19 cellular contexts compared by ENCODE assay signal in genomic region chr3:186035277-186035676, GRCh38.
DNase-seq lines count a peak whose midpoint lies in the region; ATAC-seq and TF ChIP-seq lines count a peak whose summit lies in the region.
"Had no signal": no experiment of that assay in that cellular context is flagged by ENCODE, and none has a peak within 500 bp of the region (broad histone marks: within the 10 kb centered on the region; RNA-seq: fewer than 3 reads in every experiment).

No MANE protein-coding gene starts in this region.

- peaks cover 2% of the 10 kb centered on the region for H3K36me3 Mint-ChIP-seq in chondrocyte (ENCODE audit: low read depth)
- H3K36me3 Mint-ChIP-seq: stimulated activated naive B cell treated with anti-CD40 and anti-IgM and Interleukin-4, amounts not matched to agents 10 μg/mL and 1 μg/mL and 100 μg/mL, for 72 hours; type B pancreatic cell had no signal

- no peak overlapping the region for H3K4me3 ChIP-seq in AG10803 (ENCODE audit: low read length)
- H3K4me3 ChIP-seq: dorsolateral prefrontal cortex, hepatocyte had no signal

- peak; percentile 27 for DNase-seq in AG10803 (ENCODE audit: low read depth)
- peak; percentile 21 for DNase-seq in KBM-7
- peak; percentile 35 for DNase-seq in SIG-M5 (lab: John Stamatoyannopoulos, UW)
- DNase-seq in fibroblast of peridontal ligament (ENCODE audit: extremely low read depth), result peak; percentile 20
- DNase-seq in NCI-H1092 treated with DMSO at 0.1 percent for 48 hours (lab: John Stamatoyannopoulos, UW), result no peak
- no peak for DNase-seq in chondrocyte (ENCODE audit: low spot score)
- DNase-seq: activated naive CD4-positive, alpha-beta T cell treated with anti-CD3 and anti-CD28 coated beads, Interleukin-2, amount 50 U/mL, for 16 hours; activated T-cell treated with anti-CD3 and anti-CD28 coated beads, Interleukin-2, amount 50 U/mL, for 24 hours; DMS53; erythroblast; NCI-H2029 treated with DMSO at 0.1 percent for 48 hours; NCI-H526 treated with DMSO at 0.1 percent for 48 hours; RPMI8226; stimulated activated naive B cell treated with anti-CD40 and anti-IgM and Interleukin-4, amounts not matched to agents 10 μg/mL and 1 μg/mL and 100 μg/mL, for 72 hours had no signal

- no peak overlapping the region for H3K27ac Mint-ChIP-seq in chondrocyte (ENCODE audit: unreplicated experiment)
- H3K27ac Mint-ChIP-seq: activated T-cell treated with anti-CD3 and anti-CD28 coated beads, Interleukin-2, amount 50 U/mL, for 24 hours; stimulated activated naive B cell treated with anti-CD40 and anti-IgM and Interleukin-4, amounts not matched to agents 10 μg/mL and 1 μg/mL and 100 μg/mL, for 72 hours; type B pancreatic cell had no signal

- in situ Hi-C loops in KBM-7 (cut with MboI; ENCODE audit: low pct_unique_long_range_greater_than_20kb, low sequenced_read_pairs), result no loop called here

- H3K9me3 Mint-ChIP-seq in chondrocyte (ENCODE audit: low read depth), result peaks cover 11% of the 10 kb centered on the region

- no peak overlapping the region for H3K4me3 Mint-ChIP-seq in chondrocyte (ENCODE audit: unreplicated experiment)
- H3K4me3 Mint-ChIP-seq: activated T-cell treated with anti-CD3 and anti-CD28 coated beads, Interleukin-2, amount 50 U/mL, for 24 hours; stimulated activated naive B cell treated with anti-CD40 and anti-IgM and Interleukin-4, amounts not matched to agents 10 μg/mL and 1 μg/mL and 100 μg/mL, for 72 hours; type B pancreatic cell had no signal

- ATAC-seq in GM18907 (IDR thresholded peaks at IDR 0.05; ENCODE audit: unreplicated experiment), result no peak
- ATAC-seq in HG02623 (IDR thresholded peaks at IDR 0.05; ENCODE audit: unreplicated experiment), result no peak
- ATAC-seq: stimulated activated naive B cell treated with anti-CD40 and anti-IgM and Interleukin-4, amounts not matched to agents 10 μg/mL and 1 μg/mL and 100 μg/mL, for 72 hours had no signal

- no peaks in the 10 kb centered on the region for H3K4me1 Mint-ChIP-seq in chondrocyte (ENCODE audit: low read depth)
- H3K4me1 Mint-ChIP-seq: stimulated activated naive B cell treated with anti-CD40 and anti-IgM and Interleukin-4, amounts not matched to agents 10 μg/mL and 1 μg/mL and 100 μg/mL, for 72 hours had no signal

- TF ChIP-seq CTCF in AG10803 (conservative IDR thresholded peaks at IDR 0.05; ENCODE audit: low read length) (no peak), chondrocyte (IDR thresholded peaks at IDR 0.05) (no peak)

- H3K27me3 Mint-ChIP-seq in chondrocyte (ENCODE audit: low read depth), result no peaks in the 10 kb centered on the region
- H3K27me3 Mint-ChIP-seq: type B pancreatic cell had no signal

Comparison
In these comparisons a context has a peak if more than half of its experiments do, and no peak if none do; other contexts are left out.
1. DNase-seq: peak in AG10803 (single experiment), KBM-7 (single experiment), SIG-M5 (single experiment) and fibroblast of peridontal ligament (single experiment); none in NCI-H1092 treated with DMSO at 0.1 percent for 48 hours (single experiment) and chondrocyte (single experiment).